9 cellular contexts compared by ENCODE assay signal in genomic region chr18:72700961-72701710, GRCh38.
A peak's percentile ranks its signal among the peaks of the same experiment; 100 is the strongest.
DNase-seq lines count a peak whose midpoint lies in the region; ATAC-seq, FAIRE-seq and TF ChIP-seq lines count a peak whose summit lies in the region.
"Had no signal": no experiment of that assay in that cellular context is flagged by ENCODE, and none has a peak within 500 bp of the region (broad histone marks: within the 10 kb centered on the region; RNA-seq: fewer than 3 reads in every experiment).

No MANE protein-coding gene starts in this region.

- peaks cover 0 to 5% (median 0%) of the 10 kb centered on the region in 11 donors for H3K9me3 Mint-ChIP-seq in naive thymus-derived CD4-positive, alpha-beta T cell

- intact Hi-C loops in left lung (cut with DNase I), result no loop called here
- intact Hi-C loops in naive thymus-derived CD4-positive, alpha-beta T cell (cut with micrococcal nuclease), result no loop called here
- intact Hi-C loops in kidney (cut with DNase I), result no loop called here

- no peak overlapping the region for H3K27ac Mint-ChIP-seq in naive thymus-derived CD4-positive, alpha-beta T cell

- H3K36me3 ChIP-seq in left lung (no peaks in the 10 kb centered on the region), kidney (ENCODE audit: control insufficient read depth in 1 of 2, insufficient read depth in 2 of 2, low read length in 2 of 2) (no peaks in the 10 kb centered on the region)
- H3K36me3 ChIP-seq in naive thymus-derived CD4-positive, alpha-beta T cell (ENCODE audit: control insufficient read depth in 2 of 3, insufficient read depth in 3 of 3, low read length in 3 of 3), result no peaks in the 10 kb centered on the region
- H3K36me3 ChIP-seq: thoracic aorta had no signal

- H3K27me3 ChIP-seq in left lung, result no peaks in the 10 kb centered on the region
- H3K27me3 ChIP-seq in naive thymus-derived CD4-positive, alpha-beta T cell (ENCODE audit: control insufficient read depth in 2 of 2, insufficient read depth in 2 of 2, low read length in 2 of 2), result no peaks in the 10 kb centered on the region

- H3K4me1 ChIP-seq in left lung (no peaks in the 10 kb centered on the region), kidney (ENCODE audit: control insufficient read depth in 1 of 2, insufficient read depth in 1 of 2, low read depth in 1 of 2, low read length in 2 of 2) (no peaks in the 10 kb centered on the region)
- no peaks in the 10 kb centered on the region for H3K4me1 ChIP-seq in naive thymus-derived CD4-positive, alpha-beta T cell (ENCODE audit: control insufficient read depth in 2 of 2, insufficient read depth in 2 of 2, low read length in 2 of 2)

- TF ChIP-seq CTCF in D721Med (IDR thresholded peaks at IDR 0.05; ENCODE audit: insufficient read depth, missing control alignments) (peak; percentile 19), left lung (IDR thresholded peaks at IDR 0.05) (no peak), kidney (IDR thresholded peaks at IDR 0.05; ENCODE audit: borderline replicate concordance, extremely low read depth, insufficient read depth) (no peak), coronary artery (IDR thresholded peaks at IDR 0.05) (no peak)

- DNase-seq in D721Med (ENCODE audit: insufficient read length, low spot score) (no peak), KG1 (lab: John Stamatoyannopoulos, UW) (peak; percentile 15), SW480 (ENCODE audit: low spot score) (peak; percentile 1), left lung (no peak), kidney (no peak), coronary artery (ENCODE audit: low spot score) (no peak)
- no peak for DNase-seq in naive thymus-derived CD4-positive, alpha-beta T cell

- H3K4me3 ChIP-seq in left lung (no peak overlapping the region), kidney (ENCODE audit: low read length in 2 of 2) (no peak overlapping the region), coronary artery (no peak overlapping the region)
- H3K4me3 ChIP-seq in naive thymus-derived CD4-positive, alpha-beta T cell (ENCODE audit: low read length), result no peak overlapping the region
- H3K4me3 ChIP-seq: thoracic aorta had no signal

- H3K9me3 ChIP-seq in left lung, result no peaks in the 10 kb centered on the region
- H3K9me3 ChIP-seq in naive thymus-derived CD4-positive, alpha-beta T cell (ENCODE audit: control insufficient read depth in 2 of 3, low read length in 3 of 3), result no peaks in the 10 kb centered on the region
- no peaks in the 10 kb centered on the region for H3K9me3 ChIP-seq in kidney (ENCODE audit: control insufficient read depth in 1 of 2, low read length in 2 of 2)
- H3K9me3 ChIP-seq: thoracic aorta had no signal

- ATAC-seq in left lung (peak; percentile 33), GM21515 (IDR thresholded peaks at IDR 0.05; ENCODE audit: unreplicated experiment) (no peak)
- no peak for ATAC-seq in naive thymus-derived CD4-positive, alpha-beta T cell

- H3K27ac ChIP-seq in left lung, result no peak overlapping the region
- H3K27ac ChIP-seq in naive thymus-derived CD4-positive, alpha-beta T cell (ENCODE audit: low read depth, low read length), result no peak overlapping the region
- no peak overlapping the region for H3K27ac ChIP-seq in kidney (ENCODE audit: low read depth in 2 of 2, low read length in 2 of 2)
- no peak overlapping the region for H3K27ac ChIP-seq in coronary artery
- H3K27ac ChIP-seq: thoracic aorta had no signal

- H3K36me3 Mint-ChIP-seq in naive thymus-derived CD4-positive, alpha-beta T cell, result no peaks in the 10 kb centered on the region

- no peak overlapping the region for H3K4me3 Mint-ChIP-seq in naive thymus-derived CD4-positive, alpha-beta T cell

- no peaks in the 10 kb centered on the region for H3K4me1 Mint-ChIP-seq in naive thymus-derived CD4-positive, alpha-beta T cell

- H3K27me3 Mint-ChIP-seq in naive thymus-derived CD4-positive, alpha-beta T cell, result peaks cover 0 to 6% (median 0%) of the 10 kb centered on the region in 5 donors

- POLR2A ChIA-PET in naive thymus-derived CD4-positive, alpha-beta T cell (lab: Charles Lee), result no interaction called here

- CTCF ChIA-PET in naive thymus-derived CD4-positive, alpha-beta T cell (lab: Charles Lee), result no interaction called here

- H3K9ac ChIP-seq in kidney (ENCODE audit: low read length in 2 of 2), result no peak overlapping the region

- peak; percentile 100 for FAIRE-seq in D721Med (lab: Jason Lieb, UNC)
- no peak for FAIRE-seq in kidney (lab: Jason Lieb, UNC)

Comparison
In these comparisons a context has a peak if more than half of its experiments do, and no peak if none do; other contexts are left out.
1. DNase-seq: peak in KG1 (single experiment) and SW480 (single experiment); none in D721Med (single experiment), left lung (0 of 2), naive thymus-derived CD4-positive, alpha-beta T cell (0 of 9), kidney (single experiment) and coronary artery (single experiment).